ENCODE assay signal across 8 cellular contexts in genomic region chr6:87968435-87969278, GRCh38.
DNase-seq lines count a peak whose midpoint lies in the region; ATAC-seq and TF ChIP-seq lines count a peak whose summit lies in the region.

No MANE protein-coding gene starts in this region.

- TF ChIP-seq CTCF in esophagus muscularis mucosa (IDR thresholded peaks at IDR 0.05) (no peak), osteoblast (IDR thresholded peaks at IDR 0.05; ENCODE audit: extremely low read depth, low read depth, low read length) (no peak)

- TF ChIP-seq POLR2A in esophagus muscularis mucosa (IDR thresholded peaks at IDR 0.05; ENCODE audit: low read depth), result no peak

- no peaks in the 10 kb centered on the region for H3K79me2 ChIP-seq in osteoblast (ENCODE audit: insufficient read depth, low read length)

- H3K27ac ChIP-seq in esophagus muscularis mucosa (replicated peaks in 1 of 4) (no peak overlapping the region), osteoblast (ENCODE audit: low read depth, low read length) (no peak overlapping the region)

- peak; percentile 62 for DNase-seq in DMS53 treated with DMSO at 0.1 percent for 48 hours (lab: John Stamatoyannopoulos, UW; ENCODE audit: unreplicated experiment)
- peak; percentile 15 for DNase-seq in H7
- DNase-seq in OCI-M1 (lab: John Stamatoyannopoulos, UW), result peak; percentile 51
- no peak for DNase-seq in esophagus muscularis mucosa (ENCODE audit: extremely low spot score)
- no peak for DNase-seq in osteoblast (ENCODE audit: insufficient read length, low spot score, missing footprints)
- DNase-seq in stimulated activated CD4-positive, alpha-beta T cell treated with anti-CD3 and anti-CD28 coated beads, Interleukin-4, amount 100 ng/mL, for 4 hours, result no peak
- DNase-seq in effector CD8-positive, alpha-beta T cell (lab: John Stamatoyannopoulos, UW), result no peak

- peak overlapping the region; percentile 72 for H3K4me2 ChIP-seq in osteoblast (ENCODE audit: insufficient read depth, low read length)

- H3K9me3 ChIP-seq in esophagus muscularis mucosa (no peaks in the 10 kb centered on the region), osteoblast (ENCODE audit: low read depth, low read length) (no peaks in the 10 kb centered on the region)

- no peaks in the 10 kb centered on the region for H3K36me3 ChIP-seq in H7 (replicated peaks; ENCODE audit: control insufficient read depth, insufficient read depth, low read length)
- H3K36me3 ChIP-seq in esophagus muscularis mucosa, result no peaks in the 10 kb centered on the region
- H3K36me3 ChIP-seq in osteoblast (ENCODE audit: insufficient read depth, low read length), result no peaks in the 10 kb centered on the region

- no peak for ATAC-seq in HG02588 (IDR thresholded peaks at IDR 0.05; ENCODE audit: unreplicated experiment)

- no peaks in the 10 kb centered on the region for H4K20me1 ChIP-seq in osteoblast (ENCODE audit: insufficient read depth, low read length)

- H2AFZ ChIP-seq in osteoblast (ENCODE audit: low read length), result peak overlapping the region; percentile 57

- whole genome bisulfite sequencing in esophagus muscularis mucosa, result 13% methylated on average over 26 of the region's 26 CpGs

- H3K4me1 ChIP-seq in esophagus muscularis mucosa, result peaks cover 0 to 9% (median 7%) of the 10 kb centered on the region in 4 donors
- no peaks in the 10 kb centered on the region for H3K4me1 ChIP-seq in osteoblast (ENCODE audit: insufficient read depth, low read length)

- H3K27me3 ChIP-seq in H7 (ENCODE audit: control insufficient read depth, insufficient read depth, low read length), result no peaks in the 10 kb centered on the region; the same call in 1 of the 2 replicates
- peaks cover 0 to 22% (median 3%) of the 10 kb centered on the region in 4 donors for H3K27me3 ChIP-seq in esophagus muscularis mucosa
- peaks cover 13% of the 10 kb centered on the region for H3K27me3 ChIP-seq in osteoblast (ENCODE audit: insufficient read depth, low read length)

- TF ChIP-seq EP300 in esophagus muscularis mucosa (IDR thresholded peaks at IDR 0.05), result no peak

- H3K4me3 ChIP-seq in H7 (ENCODE audit: insufficient read depth, low read depth, low read length) (peak overlapping the region; percentile 30), esophagus muscularis mucosa (peak overlapping the region; percentile 22 to 48 (median 33)), osteoblast (ENCODE audit: insufficient read depth, low read length) (peak overlapping the region; percentile 49)

- intact Hi-C loops in esophagus muscularis mucosa (cut with DNase I), result no loop called here

Comparison
In these comparisons a context has a peak if more than half of its experiments do, and no peak if none do; other contexts are left out.
1. DNase-seq: peak in DMS53 treated with DMSO at 0.1 percent for 48 hours (single experiment), H7 (single experiment) and OCI-M1 (single experiment); none in esophagus muscularis mucosa (single experiment), osteoblast (single experiment), stimulated activated CD4-positive, alpha-beta T cell treated with anti-CD3 and anti-CD28 coated beads, Interleukin-4, amount 100 ng/mL, for 4 hours (0 of 2) and effector CD8-positive, alpha-beta T cell (single experiment).
2. Peak in every context shown above with its lines, with median percentiles within 50 percentile points of each other: H3K4me3 ChIP-seq.